1 cellular context compared by ENCODE assay signal in the genomic region with DNA sequence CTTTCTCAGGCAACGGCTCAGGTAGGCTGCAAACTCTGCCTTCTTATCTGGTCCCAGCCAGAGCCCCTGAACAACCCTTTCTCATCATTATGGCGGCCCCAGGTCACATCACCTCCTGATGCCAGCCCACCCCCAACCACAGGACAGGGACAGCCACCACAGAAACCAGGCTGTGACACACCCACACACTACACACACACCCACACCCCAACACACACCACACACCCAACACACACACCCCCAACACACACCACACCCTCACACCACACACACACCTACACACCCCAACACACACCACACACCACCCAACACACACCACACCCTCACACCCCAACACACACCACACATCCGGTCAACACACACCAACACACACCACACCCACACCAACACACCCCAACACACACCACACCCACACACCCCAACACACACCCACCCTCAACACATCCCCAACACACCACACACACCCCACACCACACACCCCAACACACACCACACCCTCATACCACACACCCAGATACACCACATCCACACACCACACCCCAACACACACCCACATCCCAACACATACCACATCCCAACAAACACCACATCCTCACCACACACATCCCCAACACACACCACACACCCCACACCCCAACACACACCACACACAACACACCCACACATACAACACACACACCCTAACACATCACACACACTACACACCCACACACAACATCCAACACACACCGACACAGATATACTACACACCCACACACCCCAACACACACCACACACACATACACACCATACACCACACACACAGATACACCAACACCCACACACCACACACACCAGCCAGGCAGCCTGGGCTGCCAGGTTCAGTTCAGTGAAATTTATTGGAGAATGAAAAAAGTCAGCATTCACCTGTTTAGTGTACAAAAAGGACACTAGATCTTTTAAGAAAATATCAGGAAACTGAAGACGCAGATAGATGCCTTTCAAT.
TF ChIP-seq lines count a peak whose summit lies in the region.

No MANE protein-coding gene starts in this region.

TF ChIP-seq in HEK293, 187 proteins besides CTCF, POLR2A, EP300 and RAD21 (continued from another document):
- TF ChIP-seq, protein P1, sequence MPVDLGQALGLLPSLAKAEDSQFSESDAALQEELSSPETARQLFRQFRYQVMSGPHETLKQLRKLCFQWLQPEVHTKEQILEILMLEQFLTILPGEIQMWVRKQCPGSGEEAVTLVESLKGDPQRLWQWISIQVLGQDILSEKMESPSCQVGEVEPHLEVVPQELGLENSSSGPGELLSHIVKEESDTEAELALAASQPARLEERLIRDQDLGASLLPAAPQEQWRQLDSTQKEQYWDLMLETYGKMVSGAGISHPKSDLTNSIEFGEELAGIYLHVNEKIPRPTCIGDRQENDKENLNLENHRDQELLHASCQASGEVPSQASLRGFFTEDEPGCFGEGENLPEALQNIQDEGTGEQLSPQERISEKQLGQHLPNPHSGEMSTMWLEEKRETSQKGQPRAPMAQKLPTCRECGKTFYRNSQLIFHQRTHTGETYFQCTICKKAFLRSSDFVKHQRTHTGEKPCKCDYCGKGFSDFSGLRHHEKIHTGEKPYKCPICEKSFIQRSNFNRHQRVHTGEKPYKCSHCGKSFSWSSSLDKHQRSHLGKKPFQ (tag by site-specific recombination; IDR thresholded peaks at IDR 0.05), result peak; percentile 76
- TF ChIP-seq ZNF10 (tag by site-specific recombination; IDR thresholded peaks at IDR 0.05), result no peak
- no peak for TF ChIP-seq ZNF76 (tag by site-specific recombination; IDR thresholded peaks at IDR 0.05; ENCODE audit: borderline replicate concordance, low read depth)
- peak; percentile 99 for TF ChIP-seq KLF8 (tag by site-specific recombination; IDR thresholded peaks at IDR 0.05)
- TF ChIP-seq, protein P2, sequence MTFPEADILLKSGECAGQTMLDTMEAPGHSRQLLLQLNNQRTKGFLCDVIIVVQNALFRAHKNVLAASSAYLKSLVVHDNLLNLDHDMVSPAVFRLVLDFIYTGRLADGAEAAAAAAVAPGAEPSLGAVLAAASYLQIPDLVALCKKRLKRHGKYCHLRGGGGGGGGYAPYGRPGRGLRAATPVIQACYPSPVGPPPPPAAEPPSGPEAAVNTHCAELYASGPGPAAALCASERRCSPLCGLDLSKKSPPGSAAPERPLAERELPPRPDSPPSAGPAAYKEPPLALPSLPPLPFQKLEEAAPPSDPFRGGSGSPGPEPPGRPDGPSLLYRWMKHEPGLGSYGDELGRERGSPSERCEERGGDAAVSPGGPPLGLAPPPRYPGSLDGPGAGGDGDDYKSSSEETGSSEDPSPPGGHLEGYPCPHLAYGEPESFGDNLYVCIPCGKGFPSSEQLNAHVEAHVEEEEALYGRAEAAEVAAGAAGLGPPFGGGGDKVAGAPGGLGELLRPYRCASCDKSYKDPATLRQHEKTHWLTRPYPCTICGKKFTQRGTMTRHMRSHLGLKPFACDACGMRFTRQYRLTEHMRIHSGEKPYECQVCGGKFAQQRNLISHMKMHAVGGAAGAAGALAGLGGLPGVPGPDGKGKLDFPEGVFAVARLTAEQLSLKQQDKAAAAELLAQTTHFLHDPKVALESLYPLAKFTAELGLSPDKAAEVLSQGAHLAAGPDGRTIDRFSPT (tag by site-specific recombination; IDR thresholded peaks at IDR 0.05), result peak; percentile 75; the same call in 1 of the 2 replicates
